25 cellular contexts compared by ENCODE assay signal in genomic region chr15:81450721-81451120, GRCh38.
"Had no signal": no experiment of that assay in that cellular context is flagged by ENCODE, and none has a peak within 500 bp of the region (broad histone marks: within the 10 kb centered on the region; RNA-seq: fewer than 3 reads in every experiment).

No MANE protein-coding gene starts in this region.

- H3K36me3 ChIP-seq: stomach, suprapubic skin, thoracic aorta, thyroid gland, tibial artery, transverse colon, upper lobe of left lung, upper lobe of right lung, uterus, vagina had no signal

- H3K27ac ChIP-seq: stomach, suprapubic skin, testis, thoracic aorta, thyroid gland, tibial artery, transverse colon, upper lobe of left lung, upper lobe of right lung, uterus, vagina had no signal

- H3K4me3 ChIP-seq: stomach, suprapubic skin, testis, thoracic aorta, thyroid gland, tibial artery, transverse colon, upper lobe of left lung, upper lobe of right lung, uterus, vagina had no signal

- H3K9me3 ChIP-seq: testis, thyroid gland, vagina had no signal

- H3K4me1 ChIP-seq: stomach, suprapubic skin, testis, thyroid gland, tibial artery, transverse colon, upper lobe of left lung, upper lobe of right lung, uterus, vagina had no signal

- ATAC-seq: stimulated activated effector memory CD8-positive, alpha-beta T cell treated with anti-CD3 and anti-CD28 coated beads, Interleukin-12 subunit alpha, Interleukin-12 subunit beta, amount 100 ng/mL, for 72 hours; stimulated activated memory B cell treated with anti-CD40 and anti-IgM and Interleukin-4, amounts not matched to agents 10 μg/mL and 1 μg/mL and 100 μg/mL, for 72 hours; stimulated activated naive B cell treated with anti-CD40 and anti-IgM and Interleukin-4, amounts not matched to agents 10 μg/mL and 1 μg/mL and 100 μg/mL, for 72 hours; stimulated activated naive CD8-positive, alpha-beta T cell treated with anti-CD3 and anti-CD28 coated beads, Interleukin-15, amount 100 ng/mL, for 72 hours; stimulated activated naive CD8-positive, alpha-beta T cell treated with anti-CD3 and anti-CD28 coated beads, Interleukin-15, Interleukin-2, amounts not matched to agents 100 U/mL and 50 U/mL, for 24 hours; upper lobe of right lung had no signal

- DNase-seq: stimulated activated CD4-positive, alpha-beta T cell treated with anti-CD3 and anti-CD28 coated beads, Interleukin-2, amount 100 ng/mL, for 48 hours; stimulated activated CD4-positive, alpha-beta T cell treated with anti-CD3 and anti-CD28 coated beads, Interleukin-4, amount 100 ng/mL, for 1 hour; stimulated activated CD4-positive, alpha-beta T cell treated with anti-CD3 and anti-CD28 coated beads, Interleukin-4, amount 100 ng/mL, for 24 hours; stimulated activated CD4-positive, alpha-beta T cell treated with anti-CD3 and anti-CD28 coated beads, Interleukin-4, amount 100 ng/mL, for 4 hours; stimulated activated CD8-positive, alpha-beta memory T cell treated with anti-CD3 and anti-CD28 coated beads, Interleukin-4, amount 100 ng/mL, for 48 hours; stimulated activated naive B cell treated with anti-CD40 and anti-IgM and Interleukin-4, amounts not matched to agents 10 μg/mL and 1 μg/mL and 100 μg/mL, for 72 hours; stimulated activated naive CD4-positive, alpha-beta T cell; stimulated activated naive CD4-positive, alpha-beta T cell treated with Interleukin-2 at 50 U/mL for 16 hours; stimulated activated naive CD8-positive, alpha-beta T cell treated with anti-CD3 and anti-CD28 coated beads, Interleukin-15, amount 100 ng/mL, for 72 hours; stimulated activated naive CD8-positive, alpha-beta T cell treated with anti-CD3 and anti-CD28 coated beads, Interleukin-15, Interleukin-2, amounts not matched to agents 100 U/mL and 50 U/mL, for 24 hours; stomach; substantia nigra; testis; thyroid gland; tibial artery; transverse colon; upper lobe of left lung; upper lobe of right lung; uterus had no signal

- FAIRE-seq: urothelium cell line had no signal

- H3K27me3 ChIP-seq: stomach, suprapubic skin, testis, thyroid gland, tibial artery, transverse colon, upper lobe of left lung, upper lobe of right lung, uterus, vagina had no signal
